In genomic region chr16:78489631-78490030, GRCh38 we compare ENCODE assay signal across 20 cellular contexts.
DNase-seq lines count a peak whose midpoint lies in the region; ATAC-seq and TF ChIP-seq lines count a peak whose summit lies in the region.
"Had no signal": no experiment of that assay in that cellular context is flagged by ENCODE, and none has a peak within 500 bp of the region (broad histone marks: within the 10 kb centered on the region; RNA-seq: fewer than 3 reads in every experiment).

No MANE protein-coding gene starts in this region.

- no peaks in the 10 kb centered on the region for H4K20me1 ChIP-seq in H9 (ENCODE audit: control insufficient read depth, insufficient read depth, insufficient read length)
- H4K20me1 ChIP-seq: BLaER1 had no signal

- no peak overlapping the region for H4K12ac ChIP-seq in trophoblast cell (ENCODE audit: low read depth, low read length)

- intact Hi-C loops in Right ventricle myocardium superior (cut with DNase I): no loop called here
- intact Hi-C loops in heart left ventricle (cut with DNase I): no loop called here

- peak; percentile 18 for ATAC-seq in Right ventricle myocardium superior (ENCODE audit: poor library complexity)
- ATAC-seq in heart left ventricle: no peak
- ATAC-seq: CD8-positive, alpha-beta T cell; GM23338 had no signal

- H4K91ac ChIP-seq in trophoblast cell (ENCODE audit: low read depth, low read length) (no peak overlapping the region), H9 (ENCODE audit: insufficient read length, low read depth, low read length) (no peak overlapping the region)

- H3K14ac ChIP-seq in trophoblast cell (ENCODE audit: low read length) (no peak overlapping the region), H9 (ENCODE audit: insufficient read depth, low read length) (no peak overlapping the region)

- no peak overlapping the region for H3K23ac ChIP-seq in trophoblast cell (ENCODE audit: low read length)
- H3K23ac ChIP-seq in H9 (ENCODE audit: insufficient read length, low read depth, low read length): no peak overlapping the region

- H3K4ac ChIP-seq in trophoblast cell (ENCODE audit: low read depth, low read length) (no peak overlapping the region), H9 (ENCODE audit: low read depth, low read length) (no peak overlapping the region)

- no peaks in the 10 kb centered on the region for H3K23me2 ChIP-seq in H9 (ENCODE audit: insufficient read length, low read depth, low read length, poor library complexity, severe bottlenecking)

- peaks cover 10 to 12% of the 10 kb centered on the region in 2 experiments for H3K4me1 Mint-ChIP-seq in H9
- H3K4me1 Mint-ChIP-seq: B cell; CD4-positive, CD25-positive, alpha-beta regulatory T cell had no signal

- H3K9ac ChIP-seq in trophoblast cell (ENCODE audit: low read length) (no peak overlapping the region), H9 (ENCODE audit: extremely low read depth, insufficient read length, low read length) (no peak overlapping the region)
- H3K9ac ChIP-seq: BLaER1 had no signal

- H2BK12ac ChIP-seq in trophoblast cell (ENCODE audit: low read length): peak overlapping the region; percentile 61
- no peak overlapping the region for H2BK12ac ChIP-seq in H9 (ENCODE audit: insufficient read length, low read depth, low read length)

- H2BK20ac ChIP-seq in H9 (ENCODE audit: low read depth, low read length, poor library complexity, severe bottlenecking): no peak overlapping the region

- H3K4me3 Mint-ChIP-seq in H9: no peak overlapping the region
- H3K4me3 Mint-ChIP-seq: B cell; CD4-positive, CD25-positive, alpha-beta regulatory T cell; CD8-positive, alpha-beta T cell; GM23338; HFFc6 had no signal

- H3K9me3 Mint-ChIP-seq in H9: no peaks in the 10 kb centered on the region; a peak in 1 of 5 replicates
- H3K9me3 Mint-ChIP-seq: CD4-positive, CD25-positive, alpha-beta regulatory T cell; CD8-positive, alpha-beta T cell; GM23338 had no signal

- no peaks in the 10 kb centered on the region for H3K27me3 Mint-ChIP-seq in H9 (ENCODE audit: low read depth)
- H3K27me3 Mint-ChIP-seq: B cell; CD4-positive, CD25-positive, alpha-beta regulatory T cell had no signal

- peaks cover 0 to 11% (median 4%) of the 10 kb centered on the region in 12 donors for H3K4me1 ChIP-seq in heart left ventricle
- H3K4me1 ChIP-seq in trophoblast cell (ENCODE audit: control insufficient read depth in 1 of 2, insufficient read depth in 2 of 2, low read length in 2 of 2): peaks cover 5 to 7% of the 10 kb centered on the region in 2 experiments
- H3K4me1 ChIP-seq in H9 (ENCODE audit: insufficient read depth, low read length): 0 out of 2 replicates have a peak, but pooled peaks cover 2% of the 10 kb centered on the region
- H3K4me1 ChIP-seq: BLaER1, Caco-2, HAP-1 had no signal

- no peaks in the 10 kb centered on the region for H3K79me1 ChIP-seq in trophoblast cell (ENCODE audit: low read length)
- no peaks in the 10 kb centered on the region for H3K79me1 ChIP-seq in H9 (ENCODE audit: insufficient read depth, low read depth, low read length, poor library complexity, severe bottlenecking)

- no peak overlapping the region for H3K27ac Mint-ChIP-seq in H9
- H3K27ac Mint-ChIP-seq: B cell; CD4-positive, CD25-positive, alpha-beta regulatory T cell; CD8-positive, alpha-beta T cell; GM23338; HFFc6 had no signal

- no peak overlapping the region for H3K27ac ChIP-seq in heart left ventricle
- H3K27ac ChIP-seq in trophoblast cell (ENCODE audit: low read depth, low read length): no peak overlapping the region
- H3K27ac ChIP-seq in H9 (ENCODE audit: insufficient read length, low read depth, low read length): no peak overlapping the region
- H3K27ac ChIP-seq: 22Rv1, BLaER1, C4-2B had no signal

- H3K27me3 ChIP-seq in heart left ventricle: no peaks in the 10 kb centered on the region
- H3K27me3 ChIP-seq in trophoblast cell (ENCODE audit: insufficient read depth, low read length): no peaks in the 10 kb centered on the region
- no peaks in the 10 kb centered on the region for H3K27me3 ChIP-seq in H9 (ENCODE audit: insufficient read depth, low read length)
- H3K27me3 ChIP-seq: BLaER1 had no signal

- H3K79me2 ChIP-seq in trophoblast cell (ENCODE audit: control insufficient read depth, insufficient read depth, low read length, poor library complexity): no peaks in the 10 kb centered on the region
- H3K79me2 ChIP-seq in H9 (ENCODE audit: insufficient read depth, low read length): no peaks in the 10 kb centered on the region

- no peak overlapping the region for H4K5ac ChIP-seq in H9 (ENCODE audit: insufficient read length, low read depth, low read length)

- H4K8ac ChIP-seq in trophoblast cell (ENCODE audit: low read depth, low read length): no peak overlapping the region
- no peak overlapping the region for H4K8ac ChIP-seq in H9 (replicated peaks; ENCODE audit: insufficient read length, low read depth, low read length)

- H2AFZ ChIP-seq in trophoblast cell (ENCODE audit: insufficient read depth, low read length, poor library complexity): no peak overlapping the region
- no peak overlapping the region for H2AFZ ChIP-seq in H9 (ENCODE audit: low read length)
- H2AFZ ChIP-seq: GM23338 had no signal

- H2BK5ac ChIP-seq in trophoblast cell (ENCODE audit: low read depth, low read length, poor library complexity) (no peak overlapping the region), H9 (ENCODE audit: insufficient read length, low read length) (no peak overlapping the region)

- 37 to 54% (median 50%) methylated on average over 5 of the region's 5 CpGs for WGBS in heart left ventricle, 4 donors
- WGBS in trophoblast cell (ENCODE audit: extremely low coverage, insufficient coverage, insufficient read length): no CpG with 5 or more reads among the region's 5 CpGs
- WGBS in H9 (ENCODE audit: extremely low coverage, insufficient read length, low lambda C conversion rate): no CpG with 5 or more reads among the region's 5 CpGs

- DNase-seq in DMS 273 (lab: John Stamatoyannopoulos, UW; ENCODE audit: unreplicated experiment) (peak; percentile 14), DMS 273 treated with DMSO at 0.1 percent for 48 hours (lab: John Stamatoyannopoulos, UW) (no peak), Right ventricle myocardium superior (no peak), heart left ventricle (no peak), trophoblast cell (no peak), H9 (no peak), SIG-M5 treated with dmso at 0.1 percent for 504 hours (lab: John Stamatoyannopoulos, UW; ENCODE audit: unreplicated experiment) (no peak)
- DNase-seq: Caco-2; CD4-positive, CD25-positive, alpha-beta regulatory T cell; CD8-positive, alpha-beta T cell; DMS53; DMS79 treated with DMSO at 0.1 percent for 48 hours; GF-D8; HFFc6 had no signal

- H2BK120ac ChIP-seq in trophoblast cell (ENCODE audit: insufficient read depth, low read length, poor library complexity) (no peak overlapping the region), H9 (ENCODE audit: low read depth, low read length, poor library complexity, severe bottlenecking) (no peak overlapping the region)

- no peak overlapping the region for H3K4me2 ChIP-seq in trophoblast cell (ENCODE audit: low read length)
- H3K4me2 ChIP-seq in H9 (ENCODE audit: insufficient read depth, insufficient read length, low read length): no peak overlapping the region
- H3K4me2 ChIP-seq: BLaER1, GM23338 had no signal

- H3T11ph ChIP-seq in H9 (ENCODE audit: low read length): no peak overlapping the region

- peaks cover 0 to 3% (median 0%) of the 10 kb centered on the region in 3 experiments; a peak in 2 of 7 replicates for H3K36me3 Mint-ChIP-seq in H9 (ENCODE audit: insufficient read depth in 1 of 3, low read depth in 3 of 3)
- H3K36me3 Mint-ChIP-seq: CD4-positive, CD25-positive, alpha-beta regulatory T cell had no signal

- H3K9me3 ChIP-seq in heart left ventricle (no peaks in the 10 kb centered on the region), trophoblast cell (ENCODE audit: insufficient read depth, low read depth, low read length) (no peaks in the 10 kb centered on the region), H9 (ENCODE audit: control insufficient read depth, low read depth, low read length) (no peaks in the 10 kb centered on the region)
- H3K9me3 ChIP-seq: BLaER1, Caco-2, HAP-1 had no signal

- no peak overlapping the region for H3K56ac ChIP-seq in H9 (ENCODE audit: insufficient read length, low read depth, low read length)

- TF ChIP-seq POLR2A in heart left ventricle (IDR thresholded peaks at IDR 0.05): no peak

- no peak overlapping the region for H2AK5ac ChIP-seq in trophoblast cell (ENCODE audit: low read length)
- H2AK5ac ChIP-seq in H9 (ENCODE audit: insufficient read length, low read length): no peak overlapping the region

- H3K36me3 ChIP-seq in heart left ventricle: no peaks in the 10 kb centered on the region
- H3K36me3 ChIP-seq in trophoblast cell (ENCODE audit: control insufficient read depth in 1 of 2, insufficient read depth in 2 of 2, low read length in 2 of 2): no peaks in the 10 kb centered on the region
- H3K36me3 ChIP-seq: BLaER1, HAP-1 had no signal

- no peak for TF ChIP-seq CTCF in heart left ventricle (IDR thresholded peaks at IDR 0.05)
- no peak for TF ChIP-seq CTCF in H9 (conservative IDR thresholded peaks at IDR 0.05)

- H3K18ac ChIP-seq in trophoblast cell (ENCODE audit: low read length) (no peak overlapping the region), H9 (ENCODE audit: insufficient read length, low read depth, low read length) (no peak overlapping the region)

- H3K4me3 ChIP-seq in heart left ventricle (no peak overlapping the region), trophoblast cell (ENCODE audit: low read depth, low read length) (no peak overlapping the region)
- H3K4me3 ChIP-seq: BLaER1, GM23338, HAP-1 had no signal

- no peak overlapping the region for H2BK15ac ChIP-seq in H9 (ENCODE audit: low read depth, low read length)
